8 cellular contexts compared by ENCODE assay signal in the genomic region with DNA sequence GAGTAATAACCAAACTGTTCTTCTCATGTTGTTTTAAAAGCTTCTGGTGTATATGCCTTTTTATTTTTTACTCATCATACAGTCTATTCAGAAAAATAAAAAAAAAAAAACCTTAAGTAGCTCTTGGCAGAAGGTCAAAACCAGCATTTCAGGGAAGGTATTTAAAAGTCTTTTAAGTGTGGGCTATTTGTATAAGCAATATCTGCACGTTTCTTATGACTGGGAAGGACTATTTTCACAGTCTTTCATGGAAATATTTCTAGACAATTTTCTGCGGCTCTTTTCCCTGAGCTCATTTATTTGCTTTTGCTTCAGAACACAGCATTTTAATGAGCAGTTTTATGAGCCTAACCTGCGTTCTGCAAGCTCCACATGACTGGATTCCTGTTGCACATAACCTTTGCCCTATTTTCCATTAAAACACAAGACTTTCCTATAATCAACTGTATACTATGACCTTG.
DNase-seq lines count a peak whose midpoint lies in the region; ATAC-seq, FAIRE-seq and TF ChIP-seq lines count a peak whose summit lies in the region.

No MANE protein-coding gene starts in this region.

- no peaks in the 10 kb centered on the region for H3K9me3 Mint-ChIP-seq in stimulated activated naive CD8-positive, alpha-beta T cell treated with anti-CD3 and anti-CD28 coated beads, Interleukin-15, Interleukin-2, amounts not matched to agents 100 ng/mL and 50 ng/mL, for 24 hours

- H3K9me3 ChIP-seq in T-helper 17 cell (ENCODE audit: control insufficient read depth, low read length, poor library complexity, severe bottlenecking): no peaks in the 10 kb centered on the region
- no peaks in the 10 kb centered on the region for H3K9me3 ChIP-seq in vagina

- H3K27me3 Mint-ChIP-seq in stimulated activated naive CD8-positive, alpha-beta T cell treated with anti-CD3 and anti-CD28 coated beads, Interleukin-15, Interleukin-2, amounts not matched to agents 100 ng/mL and 50 ng/mL, for 24 hours: no peaks in the 10 kb centered on the region
- no peaks in the 10 kb centered on the region for H3K27me3 Mint-ChIP-seq in T-helper 17 cell

- FAIRE-seq in islet of Langerhans (lab: Jason Lieb, UNC): peak; percentile 68

- intact Hi-C loops in vagina (cut with DNase I): no loop called here

- peak overlapping the region; percentile 93 for H3K27ac Mint-ChIP-seq in stimulated activated naive CD8-positive, alpha-beta T cell treated with anti-CD3 and anti-CD28 coated beads, Interleukin-15, Interleukin-2, amounts not matched to agents 100 ng/mL and 50 ng/mL, for 24 hours
- H3K27ac Mint-ChIP-seq in T-helper 17 cell: peak overlapping the region; percentile 95

- no peaks in the 10 kb centered on the region for H3K36me3 ChIP-seq in vagina

- H3K4me3 ChIP-seq in vagina: peak overlapping the region in 1 of 2 donors; percentile 10

- peaks cover 67% of the 10 kb centered on the region for H3K4me1 Mint-ChIP-seq in stimulated activated naive CD8-positive, alpha-beta T cell treated with anti-CD3 and anti-CD28 coated beads, Interleukin-15, Interleukin-2, amounts not matched to agents 100 ng/mL and 50 ng/mL, for 24 hours (ENCODE audit: low read depth)
- peaks cover 33% of the 10 kb centered on the region for H3K4me1 Mint-ChIP-seq in T-helper 17 cell

- no peaks in the 10 kb centered on the region for H3K27me3 ChIP-seq in vagina

- H3K4me3 Mint-ChIP-seq in stimulated activated naive CD8-positive, alpha-beta T cell treated with anti-CD3 and anti-CD28 coated beads, Interleukin-15, Interleukin-2, amounts not matched to agents 100 ng/mL and 50 ng/mL, for 24 hours: peak overlapping the region; percentile 4
- no peak overlapping the region for H3K4me3 Mint-ChIP-seq in T-helper 17 cell

- H3K36me3 Mint-ChIP-seq in stimulated activated naive CD8-positive, alpha-beta T cell treated with anti-CD3 and anti-CD28 coated beads, Interleukin-15, Interleukin-2, amounts not matched to agents 100 ng/mL and 50 ng/mL, for 24 hours (ENCODE audit: low read depth): no peaks in the 10 kb centered on the region
- no peaks in the 10 kb centered on the region for H3K36me3 Mint-ChIP-seq in T-helper 17 cell (ENCODE audit: low read depth)

- no peak for ATAC-seq in stimulated activated naive CD8-positive, alpha-beta T cell treated with anti-CD3 and anti-CD28 coated beads, Interleukin-15, Interleukin-2, amounts not matched to agents 100 U/mL and 50 U/mL, for 24 hours
- ATAC-seq in T-helper 17 cell: no peak
- no peak for ATAC-seq in HG03139 (IDR thresholded peaks at IDR 0.05; ENCODE audit: unreplicated experiment)

- peaks cover 41% of the 10 kb centered on the region for H3K4me1 ChIP-seq in vagina

- TF ChIP-seq CTCF in vagina (IDR thresholded peaks at IDR 0.05): no peak

- no peak for DNase-seq in stimulated activated naive CD8-positive, alpha-beta T cell treated with anti-CD3 and anti-CD28 coated beads, Interleukin-15, Interleukin-2, amounts not matched to agents 100 U/mL and 50 U/mL, for 24 hours
- no peak for DNase-seq in T-helper 17 cell
- DNase-seq in vagina (ENCODE audit: extremely low spot score in 2 of 2): no peak
- DNase-seq in stimulated activated CD4-positive, alpha-beta T cell treated with anti-CD3 and anti-CD28 coated beads, Interleukin-4, amount 100 ng/mL, for 1 hour: no peak
- DNase-seq in activated gamma-delta T cell treated with Interleukin-2 at 50 U/mL for 16 hours: no peak

- peak overlapping the region; percentile 68 for H3K27ac ChIP-seq in vagina

- TF ChIP-seq POLR2A in vagina (IDR thresholded peaks at IDR 0.05): no peak
